In the genomic region with DNA sequence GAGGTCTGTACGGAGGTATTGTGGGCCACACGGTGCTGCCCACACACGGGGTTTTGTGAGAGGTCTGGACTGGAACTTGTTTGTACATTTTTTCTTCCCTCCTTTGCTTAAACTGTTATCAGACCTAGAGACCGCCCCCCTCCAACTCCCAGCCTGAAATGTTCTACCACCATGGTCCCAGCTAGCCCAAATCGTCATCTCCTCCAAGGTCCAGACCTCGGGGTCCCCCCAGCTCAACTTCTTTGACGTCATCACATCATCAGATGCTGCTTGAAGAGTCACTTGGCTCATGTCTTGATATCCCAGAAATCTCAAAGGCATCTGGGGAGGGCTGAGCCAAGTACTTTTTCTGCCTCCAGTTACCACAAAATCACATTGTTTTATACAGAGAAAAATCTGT, we compare ENCODE assay signal across 14 cellular contexts. TPM values are rescaled to one million over a fixed set of nuclear protein-coding genes. Genes with fewer than 3 reads are reported as not detected.
A peak's percentile ranks its signal among the peaks of the same experiment; 100 is the strongest.
DNase-seq lines count a peak whose midpoint lies in the region; ATAC-seq and TF ChIP-seq lines count a peak whose summit lies in the region.
"Had no signal": no experiment of that assay in that cellular context is flagged by ENCODE, and none has a peak within 500 bp of the region (broad histone marks: within the 10 kb centered on the region; RNA-seq: fewer than 3 reads in every experiment).

No MANE protein-coding gene starts in this region.

- TF ChIP-seq CTCF in fibroblast of villous mesenchyme (IDR thresholded peaks at IDR 0.05; ENCODE audit: insufficient read depth, low read depth, low read length) = no peak

- H3K4me3 ChIP-seq in fibroblast of villous mesenchyme (ENCODE audit: low read depth, low read length) = no peak overlapping the region
- H3K4me3 ChIP-seq: BLaER1 treated with 17β-estradiol and CSF1 and Interleukin-3, amounts not matched to agents 10 nM and 100 nM had no signal

- intact Hi-C loops in left ventricle myocardium superior (cut with micrococcal nuclease) (no loop called here), cardiac septum (cut with DNase I) (no loop called here)

- H3K27me3 Mint-ChIP-seq in T-helper 17 cell = peaks cover 43% of the 10 kb centered on the region

- H3K9me3 ChIP-seq in T-helper 17 cell (ENCODE audit: control insufficient read depth, low read length, poor library complexity, severe bottlenecking) = no peaks in the 10 kb centered on the region

- H3K4me1 Mint-ChIP-seq in T-helper 17 cell = peaks cover 7% of the 10 kb centered on the region

- ATAC-seq in left ventricle myocardium superior = peak; percentile 21
- ATAC-seq in T-helper 17 cell = no peak
- ATAC-seq in HG02885 (IDR thresholded peaks at IDR 0.05; ENCODE audit: poor library complexity, unreplicated experiment) = no peak
- no peak for ATAC-seq in GM21526 (IDR thresholded peaks at IDR 0.05; ENCODE audit: low FRiP score, unreplicated experiment)
- ATAC-seq: HCT116 had no signal

- no peak overlapping the region for H3K4me3 Mint-ChIP-seq in T-helper 17 cell
- H3K4me3 Mint-ChIP-seq: CD4-positive, CD25-positive, alpha-beta regulatory T cell had no signal

- H3K27ac Mint-ChIP-seq in T-helper 17 cell = peak overlapping the region; percentile 24
- H3K27ac Mint-ChIP-seq: CD4-positive, CD25-positive, alpha-beta regulatory T cell had no signal

- peaks cover 7% of the 10 kb centered on the region for H3K36me3 Mint-ChIP-seq in T-helper 17 cell (ENCODE audit: low read depth)

- DNase-seq in left ventricle myocardium superior (no peak), cardiac septum (ENCODE audit: low spot score) (no peak), T-helper 17 cell (no peak), fibroblast of villous mesenchyme (ENCODE audit: low read depth) (peak; percentile 89), NAMALWA (ENCODE audit: low spot score) (no peak)
- DNase-seq: ACHN; CD4-positive, CD25-positive, alpha-beta regulatory T cell; DMS53; GF-D8 had no signal

RNA-seq across cellular contexts. Expression of a gene that starts 2.8 kb away (rescaled TPM):
- 0.47 TPM for total RNA-seq in left ventricle myocardium superior
- total RNA-seq in cardiac septum = 0.38 TPM
- total RNA-seq in T-helper 17 cell = not detected
- total RNA-seq in fibroblast of villous mesenchyme = 1.6 and 3.9 TPM in 2 replicates
- total RNA-seq: A172; CD4-positive, CD25-positive, alpha-beta regulatory T cell had no signal

RNA-seq across cellular contexts. Expression of a gene that starts 39.1 kb away (rescaled TPM):
- total RNA-seq in left ventricle myocardium superior = 18.7 TPM
- 11.5 TPM for total RNA-seq in cardiac septum
- total RNA-seq in T-helper 17 cell = 1 to 10 TPM; 7.0 to 8.5 TPM
- 30.0 and 30.7 TPM in 2 replicates for total RNA-seq in fibroblast of villous mesenchyme
